ENCODE assay signal across 1 cellular context in the genomic region with DNA sequence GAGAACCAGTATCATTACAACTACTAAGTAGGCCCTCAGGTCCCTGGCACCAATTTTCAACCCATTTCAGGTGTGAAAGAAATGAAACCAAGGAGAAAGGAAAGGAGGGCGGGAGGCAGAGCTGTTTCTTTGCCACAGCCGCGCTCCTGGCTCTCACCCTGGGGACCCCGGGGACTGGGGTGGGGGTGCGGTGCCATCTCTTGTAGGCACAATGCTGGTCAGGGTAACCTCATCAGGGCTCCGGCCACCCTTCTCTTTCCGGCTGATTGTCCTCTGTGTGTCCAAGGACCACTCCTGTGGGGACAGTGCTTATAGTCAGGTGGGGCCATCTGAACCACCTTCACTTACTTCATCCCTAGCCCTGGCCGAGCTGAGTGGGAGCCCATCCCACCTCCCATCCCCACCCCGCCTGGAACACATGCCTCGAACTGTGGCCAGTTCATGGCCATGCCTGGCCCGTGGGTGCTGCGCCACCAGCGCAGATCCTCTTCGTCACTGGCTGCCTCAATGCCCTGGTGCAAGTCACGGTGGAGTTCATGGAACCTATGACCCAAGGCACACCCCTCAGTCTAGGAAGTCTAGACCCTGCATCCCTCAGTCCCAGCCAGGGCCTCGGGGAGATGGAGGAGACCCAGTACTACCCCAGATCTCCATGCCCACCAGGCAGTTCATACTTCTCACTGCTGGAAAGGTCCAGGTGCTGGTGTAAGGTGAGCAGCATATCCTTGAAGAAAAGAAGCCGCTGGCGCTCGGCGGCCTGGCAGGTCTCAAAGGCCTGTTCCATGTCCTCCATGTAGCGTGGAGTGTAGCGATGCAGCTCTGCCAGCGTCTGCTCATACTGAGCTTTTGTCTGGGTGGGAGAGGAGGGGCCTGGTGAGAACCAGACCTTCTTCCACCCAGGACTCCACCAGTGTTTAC.
TF ChIP-seq lines count a peak whose summit lies in the region.

No MANE protein-coding gene starts in this region.

TF ChIP-seq in IMR-90, 13 proteins besides CTCF, POLR2A, EP300 and RAD21:
- TF ChIP-seq BHLHE40 (IDR thresholded peaks at IDR 0.05; ENCODE audit: low read depth, low read length) (no peak), CEBPB (IDR thresholded peaks at IDR 0.05; ENCODE audit: low read depth, low read length) (no peak), MAFK (IDR thresholded peaks at IDR 0.05; ENCODE audit: low read depth, low read length) (no peak), NFE2L2 (IDR thresholded peaks at IDR 0.05; ENCODE audit: low read depth, low read length) (no peak), RFX5 (IDR thresholded peaks at IDR 0.05; ENCODE audit: low read depth, low read length) (no peak), CHD1 (IDR thresholded peaks at IDR 0.05; ENCODE audit: low read depth, low read length) (no peak), MXI1 (IDR thresholded peaks at IDR 0.05; ENCODE audit: borderline replicate concordance, low read depth, low read length) (no peak), SMC3 (IDR thresholded peaks at IDR 0.05; ENCODE audit: low read depth, low read length) (no peak), MAZ (IDR thresholded peaks at IDR 0.05; ENCODE audit: borderline replicate concordance, low read depth, low read length) (no peak), RCOR1 (IDR thresholded peaks at IDR 0.05; ENCODE audit: insufficient replicate concordance, low read length) (no peak), FOS (IDR thresholded peaks at IDR 0.05; ENCODE audit: low read depth, low read length) (no peak)
- TF ChIP-seq, protein P1, sequence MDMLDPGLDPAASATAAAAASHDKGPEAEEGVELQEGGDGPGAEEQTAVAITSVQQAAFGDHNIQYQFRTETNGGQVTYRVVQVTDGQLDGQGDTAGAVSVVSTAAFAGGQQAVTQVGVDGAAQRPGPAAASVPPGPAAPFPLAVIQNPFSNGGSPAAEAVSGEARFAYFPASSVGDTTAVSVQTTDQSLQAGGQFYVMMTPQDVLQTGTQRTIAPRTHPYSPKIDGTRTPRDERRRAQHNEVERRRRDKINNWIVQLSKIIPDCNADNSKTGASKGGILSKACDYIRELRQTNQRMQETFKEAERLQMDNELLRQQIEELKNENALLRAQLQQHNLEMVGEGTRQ (IDR thresholded peaks at IDR 0.05; ENCODE audit: low read depth, low read length), result no peak
- TF ChIP-seq, protein P2, sequence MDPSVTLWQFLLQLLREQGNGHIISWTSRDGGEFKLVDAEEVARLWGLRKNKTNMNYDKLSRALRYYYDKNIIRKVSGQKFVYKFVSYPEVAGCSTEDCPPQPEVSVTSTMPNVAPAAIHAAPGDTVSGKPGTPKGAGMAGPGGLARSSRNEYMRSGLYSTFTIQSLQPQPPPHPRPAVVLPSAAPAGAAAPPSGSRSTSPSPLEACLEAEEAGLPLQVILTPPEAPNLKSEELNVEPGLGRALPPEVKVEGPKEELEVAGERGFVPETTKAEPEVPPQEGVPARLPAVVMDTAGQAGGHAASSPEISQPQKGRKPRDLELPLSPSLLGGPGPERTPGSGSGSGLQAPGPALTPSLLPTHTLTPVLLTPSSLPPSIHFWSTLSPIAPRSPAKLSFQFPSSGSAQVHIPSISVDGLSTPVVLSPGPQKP (IDR thresholded peaks at IDR 0.05; ENCODE audit: borderline replicate concordance, low read depth, low read length), result no peak
